Comparison of ENCODE assay signal across 9 cellular contexts in the genomic region with DNA sequence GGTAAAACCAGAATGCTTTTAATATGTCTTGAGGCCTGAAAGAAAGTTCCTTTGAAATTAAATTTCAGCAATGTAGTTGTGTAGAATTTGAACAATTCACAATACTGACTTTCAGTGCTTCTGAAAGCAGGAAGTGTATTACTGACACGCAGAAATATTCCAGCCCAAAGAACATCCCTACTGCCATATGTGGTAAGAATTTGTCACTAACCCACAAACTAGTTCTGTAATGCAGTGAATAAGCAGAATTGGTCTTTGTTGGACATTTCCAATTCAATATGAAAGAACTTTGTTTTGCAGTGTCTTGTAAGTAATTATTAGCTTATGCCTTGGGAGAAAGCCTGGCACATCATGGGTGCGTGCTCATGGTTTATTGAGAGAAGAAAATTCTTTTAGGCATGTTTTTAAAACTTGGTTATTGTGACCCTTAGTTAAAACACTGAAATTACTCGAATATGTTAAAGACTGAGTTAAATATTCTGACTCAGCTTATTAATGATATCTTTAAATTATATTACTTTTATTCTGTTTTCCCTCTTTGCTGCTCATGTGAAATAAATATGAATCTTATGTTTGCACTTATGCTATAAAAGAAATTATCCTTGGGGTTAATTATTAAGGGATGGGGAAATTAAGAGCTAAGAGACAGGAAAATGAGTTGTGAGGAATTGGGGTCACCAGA. TPM values are rescaled to one million over a fixed set of nuclear protein-coding genes. Genes with fewer than 3 reads are reported as not detected.
DNase-seq lines count a peak whose midpoint lies in the region; ATAC-seq and TF ChIP-seq lines count a peak whose summit lies in the region.
"Had no signal": no experiment of that assay in that cellular context is flagged by ENCODE, and none has a peak within 500 bp of the region (broad histone marks: within the 10 kb centered on the region; RNA-seq: fewer than 3 reads in every experiment).

No MANE protein-coding gene starts in this region.

- peak overlapping the region; percentile 79 for H3K27ac Mint-ChIP-seq in dendritic cell treated with granulocyte-macrophage colony-stimulating factor and Interleukin-4, amounts not matched to agents 40 ng/mL and 50 ng/mL, for 4 days
- H3K27ac Mint-ChIP-seq in natural killer cell treated with Interleukin-12 subunit alpha and Interleukin-12 subunit beta and Interleukin-15 and Interleukin-18, amount 100 ng/mL, for 72 hours: peak overlapping the region; percentile 37 to 97

- no peak overlapping the region for H3K4me2 ChIP-seq in MM.1S (ENCODE audit: low read depth, low read length)

- intact Hi-C loops in dendritic cell treated with granulocyte-macrophage colony-stimulating factor and Interleukin-4, amounts not matched to agents 40 ng/mL and 50 ng/mL, for 4 days (cut with micrococcal nuclease): loop anchor here (2.0 kb wide), 1 partner anchor 34 kb away; a partner anchor contains a TSS
- intact Hi-C loops in aorta (cut with DNase I): no loop called here

- 58 to 67% methylated on average over 3 of the region's 3 CpGs for WGBS in aorta, 2 donors

- peaks cover 48% of the 10 kb centered on the region for H3K36me3 Mint-ChIP-seq in dendritic cell treated with granulocyte-macrophage colony-stimulating factor and Interleukin-4, amounts not matched to agents 40 ng/mL and 50 ng/mL, for 4 days (ENCODE audit: low read depth)
- no peaks in the 10 kb centered on the region for H3K36me3 Mint-ChIP-seq in natural killer cell treated with Interleukin-12 subunit alpha and Interleukin-12 subunit beta and Interleukin-15 and Interleukin-18, amount 100 ng/mL, for 72 hours

- H3K36me3 ChIP-seq in MM.1S (replicated peaks; ENCODE audit: insufficient read depth, low read length) (no peaks in the 10 kb centered on the region), aorta (ENCODE audit: control insufficient read depth in 1 of 2, insufficient read depth in 2 of 2, low read length in 1 of 2) (no peaks in the 10 kb centered on the region)

- no peaks in the 10 kb centered on the region for H3K9me3 ChIP-seq in MM.1S (replicated peaks; ENCODE audit: insufficient read depth, low read length)
- H3K9me3 ChIP-seq in aorta (ENCODE audit: control insufficient read depth, low read length): no peaks in the 10 kb centered on the region

- peak overlapping the region; percentile 6 for H3K4me3 Mint-ChIP-seq in dendritic cell treated with granulocyte-macrophage colony-stimulating factor and Interleukin-4, amounts not matched to agents 40 ng/mL and 50 ng/mL, for 4 days
- no peak overlapping the region for H3K4me3 Mint-ChIP-seq in natural killer cell treated with Interleukin-12 subunit alpha and Interleukin-12 subunit beta and Interleukin-15 and Interleukin-18, amount 100 ng/mL, for 72 hours

- no peaks in the 10 kb centered on the region for H4K20me1 ChIP-seq in MM.1S (ENCODE audit: insufficient read depth, low read length)

- H3K9me3 Mint-ChIP-seq in dendritic cell treated with granulocyte-macrophage colony-stimulating factor and Interleukin-4, amounts not matched to agents 40 ng/mL and 50 ng/mL, for 4 days: no peaks in the 10 kb centered on the region
- peaks cover 2% of the 10 kb centered on the region for H3K9me3 Mint-ChIP-seq in natural killer cell treated with Interleukin-12 subunit alpha and Interleukin-12 subunit beta and Interleukin-15 and Interleukin-18, amount 100 ng/mL, for 72 hours

- H3K9me2 ChIP-seq in MM.1S (replicated peaks; ENCODE audit: insufficient read depth, low read length): no peaks in the 10 kb centered on the region

- H3K79me2 ChIP-seq in MM.1S (ENCODE audit: low read length): no peaks in the 10 kb centered on the region

- peaks cover 29% of the 10 kb centered on the region for H3K4me1 Mint-ChIP-seq in dendritic cell treated with granulocyte-macrophage colony-stimulating factor and Interleukin-4, amounts not matched to agents 40 ng/mL and 50 ng/mL, for 4 days (ENCODE audit: low read depth)
- H3K4me1 Mint-ChIP-seq in natural killer cell treated with Interleukin-12 subunit alpha and Interleukin-12 subunit beta and Interleukin-15 and Interleukin-18, amount 100 ng/mL, for 72 hours (ENCODE audit: low read depth in 2 of 2): peaks cover 54 to 58% of the 10 kb centered on the region in 2 donors

- H3K27me3 ChIP-seq in MM.1S (replicated peaks; ENCODE audit: insufficient read depth, low read length) (no peaks in the 10 kb centered on the region), aorta (ENCODE audit: control insufficient read depth in 1 of 2, insufficient read depth in 2 of 2, low read length in 1 of 2) (no peaks in the 10 kb centered on the region)

- H3K4me3 ChIP-seq in MM.1S (ENCODE audit: low read length) (no peak overlapping the region), aorta (ENCODE audit: low read length in 2 of 2) (no peak overlapping the region)

- peaks cover 3% of the 10 kb centered on the region; the same call in 1 of the 2 replicates for H3K4me1 ChIP-seq in MM.1S (ENCODE audit: low read length)
- no peaks in the 10 kb centered on the region for H3K4me1 ChIP-seq in aorta (ENCODE audit: control insufficient read depth in 1 of 2, insufficient read depth in 2 of 2, low read length in 2 of 2)

- no peak overlapping the region for H2AFZ ChIP-seq in MM.1S (ENCODE audit: low read length)

- TF ChIP-seq CTCF in MM.1S (IDR thresholded peaks at IDR 0.05; ENCODE audit: low read length): no peak

- DNase-seq in EL (peak; percentile 77), MM.1S (peak; percentile 16), NCI-H510A (lab: John Stamatoyannopoulos, UW) (no peak), activated gamma-delta T cell (lab: John Stamatoyannopoulos, UW) (no peak), aorta (no peak)
- DNase-seq in natural killer cell treated with Interleukin-12 subunit alpha and Interleukin-12 subunit beta and Interleukin-15 and Interleukin-18, amount 100 ng/mL, for 72 hours (ENCODE audit: low spot score): no peak
- DNase-seq: stimulated activated naive CD4-positive, alpha-beta T cell had no signal

- no peak overlapping the region for H3K27ac ChIP-seq in MM.1S (ENCODE audit: low read length)
- no peak overlapping the region for H3K27ac ChIP-seq in aorta (ENCODE audit: low read depth in 1 of 2, low read length in 2 of 2)

- ATAC-seq in natural killer cell treated with Interleukin-12 subunit alpha and Interleukin-12 subunit beta and Interleukin-15 and Interleukin-18, amount 100 ng/mL, for 72 hours: peak in 1 of 2 donors; percentile 22
- no peak for ATAC-seq in aorta (ENCODE audit: low FRiP score)
- ATAC-seq in HG02798 (IDR thresholded peaks at IDR 0.05; ENCODE audit: poor library complexity, unreplicated experiment): no peak

- H3K27me3 Mint-ChIP-seq in dendritic cell treated with granulocyte-macrophage colony-stimulating factor and Interleukin-4, amounts not matched to agents 40 ng/mL and 50 ng/mL, for 4 days: no peaks in the 10 kb centered on the region
- no peaks in the 10 kb centered on the region for H3K27me3 Mint-ChIP-seq in natural killer cell treated with Interleukin-12 subunit alpha and Interleukin-12 subunit beta and Interleukin-15 and Interleukin-18, amount 100 ng/mL, for 72 hours

- H3K9ac ChIP-seq in MM.1S (ENCODE audit: low read length): no peak overlapping the region

- H3F3A ChIP-seq in MM.1S (ENCODE audit: insufficient read depth, low read length): no peaks in the 10 kb centered on the region

RNA-seq across cellular contexts. Expression of a gene that starts 33.4 kb away (rescaled TPM):
- 10 to 100 TPM; 33.8 to 84.3 TPM for total RNA-seq in natural killer cell treated with Interleukin-12 subunit alpha and Interleukin-12 subunit beta and Interleukin-15 and Interleukin-18, amount 100 ng/mL, for 72 hours
- 100 to 1,000 TPM in 1 of 2 donors, 10 to 100 TPM in 1; 96.5 to 128 TPM for total RNA-seq in aorta
- polyA plus RNA-seq in aorta: 10 to 100 TPM; 54.0 to 60.5 TPM

Comparison
In these comparisons a context has a peak if more than half of its experiments do, and no peak if none do; other contexts are left out.
1. DNase-seq: peak in EL (single experiment) and MM.1S (single experiment); none in natural killer cell treated with Interleukin-12 subunit alpha and Interleukin-12 subunit beta and Interleukin-15 and Interleukin-18, amount 100 ng/mL, for 72 hours (single experiment), NCI-H510A (single experiment), activated gamma-delta T cell (single experiment) and aorta (0 of 2).